9 cellular contexts compared by ENCODE assay signal in genomic region chr11:3854660-3854976, GRCh38. TPM values are rescaled to one million over a fixed set of nuclear protein-coding genes. Genes with fewer than 3 reads are reported as not detected.
A peak's percentile ranks its signal among the peaks of the same experiment; 100 is the strongest.
DNase-seq lines count a peak whose midpoint lies in the region; ATAC-seq, FAIRE-seq and TF ChIP-seq lines count a peak whose summit lies in the region.
"Had no signal": no experiment of that assay in that cellular context is flagged by ENCODE, and none has a peak within 500 bp of the region (broad histone marks: within the 10 kb centered on the region; RNA-seq: fewer than 3 reads in every experiment).

No MANE protein-coding gene starts in this region.

- H3K79me2 ChIP-seq in OCI-LY3 (ENCODE audit: low read length) (peaks cover 35% of the 10 kb centered on the region), endothelial cell of umbilical vein (ENCODE audit: control insufficient read depth, insufficient read depth, low read length) (peaks cover 7% of the 10 kb centered on the region)

- DNase-seq in GM06990 (ENCODE audit: extremely low read depth, insufficient read length) (no peak), endothelial cell of umbilical vein (ENCODE audit: low read depth, low spot score) (no peak), progenitor cell of endocrine pancreas (ENCODE audit: low spot score, unreplicated experiment) (no peak), NCI-H2107 (lab: John Stamatoyannopoulos, UW) (no peak), NCI-H1048 (lab: John Stamatoyannopoulos, UW) (no peak), HEK293T (ENCODE audit: extremely low spot score) (no peak)

- peaks cover 23% of the 10 kb centered on the region for H3K4me1 Mint-ChIP-seq in progenitor cell of endocrine pancreas (ENCODE audit: low read depth)

- H3K4me2 ChIP-seq in OCI-LY3 (ENCODE audit: low read length) (peak overlapping the region; percentile 84), endothelial cell of umbilical vein (ENCODE audit: insufficient read depth, low read length) (peak overlapping the region; percentile 10)

- H2AFZ ChIP-seq in OCI-LY3 (ENCODE audit: low read depth, low read length) (peak overlapping the region; percentile 85), endothelial cell of umbilical vein (ENCODE audit: low read depth, low read length) (peak overlapping the region; percentile 67)

- H3K27me3 ChIP-seq in GM06990 (replicated peaks; ENCODE audit: control insufficient read depth, insufficient read depth, low read length) (no peaks in the 10 kb centered on the region), OCI-LY3 (ENCODE audit: low read depth, low read length) (no peaks in the 10 kb centered on the region), endothelial cell of umbilical vein (ENCODE audit: control insufficient read depth in 2 of 2, insufficient read depth in 2 of 2, low read length in 2 of 2) (no peaks in the 10 kb centered on the region)

- peak overlapping the region; percentile 46 for H3K4me3 ChIP-seq in GM06990 (replicated peaks; ENCODE audit: low read depth, low read length)
- peak overlapping the region; percentile 94 for H3K4me3 ChIP-seq in OCI-LY3 (ENCODE audit: low read length)
- no peak overlapping the region for H3K4me3 ChIP-seq in endothelial cell of umbilical vein (replicated peaks in 1 of 3; ENCODE audit: insufficient read depth in 1 of 3, low read depth in 1 of 3, low read length in 3 of 3)

- intact Hi-C loops in endothelial cell of umbilical vein (cut with micrococcal nuclease): loop anchor here (1.0 kb wide), 2 partner anchors 13 to 105 kb away; no protein-coding TSS in a partner anchor

- no peaks in the 10 kb centered on the region for H3K9me3 Mint-ChIP-seq in progenitor cell of endocrine pancreas (ENCODE audit: low read depth)

- no peaks in the 10 kb centered on the region for H3K27me3 Mint-ChIP-seq in progenitor cell of endocrine pancreas

- POLR2A ChIA-PET in endothelial cell of umbilical vein (lab: Charles Lee): interaction anchor here (1.0 to 1.5 kb wide), 4 partner anchors 13 to 210 kb away, joined by 3 to 7 read pairs (median 4); partner anchors contain the start of gene RHOG
- POLR2A ChIA-PET in HEK293T (lab: Yijun Ruan, JAX): interaction anchor here (0.8 to 3.6 kb wide), 17 partner anchors 9 to 226 kb away, joined by 3 to 25 read pairs (median 5); partner anchors contain the start of genes NUP98 and RHOG

- no peak for TF ChIP-seq POLR2A in endothelial cell of umbilical vein (IDR thresholded peaks at IDR 0.05; ENCODE audit: low read depth, low read length)

- TF ChIP-seq CTCF in GM06990 (IDR thresholded peaks at IDR 0.05; ENCODE audit: insufficient read depth, low read length, poor library complexity, severe bottlenecking) (no peak), OCI-LY3 (IDR thresholded peaks at IDR 0.05; ENCODE audit: low read depth, low read length) (no peak), endothelial cell of umbilical vein (IDR thresholded peaks at IDR 0.05; ENCODE audit: extremely low read depth in 1 of 2, insufficient read depth in 1 of 2, low read depth in 1 of 2, low read length in 2 of 2) (no peak), progenitor cell of endocrine pancreas (IDR thresholded peaks at IDR 0.05; ENCODE audit: unreplicated experiment) (no peak)

- BruUV-seq in endothelial cell of umbilical vein (replicated peaks; lab: Mats Ljungman, UMichigan): no TSS peak

- H3K4me1 ChIP-seq in OCI-LY3 (ENCODE audit: low read length) (peaks cover 42% of the 10 kb centered on the region), endothelial cell of umbilical vein (ENCODE audit: control insufficient read depth, extremely low read depth, insufficient read depth, low read length) (peaks cover 14% of the 10 kb centered on the region)

- peak overlapping the region; percentile 92 for H3K27ac Mint-ChIP-seq in progenitor cell of endocrine pancreas

- dilution Hi-C loops in endothelial cell of umbilical vein (cut with MboI; ENCODE audit: extremely low pct_ligation_motif_present, low sequenced_read_pairs): loop anchor here (25.0 kb wide), 1 partner anchor 208 kb away; no protein-coding TSS in a partner anchor

- H3K4me3 Mint-ChIP-seq in progenitor cell of endocrine pancreas (ENCODE audit: low read depth): peak overlapping the region; percentile 91

- CTCF ChIA-PET in endothelial cell of umbilical vein (lab: Charles Lee): interaction anchor here (0.7 to 13.5 kb wide), 66 partner anchors 10 to 333 kb away, joined by 3 to 871 read pairs (median 8); partner anchors contain the start of genes PGAP2, RHOG and RRM1
- CTCF ChIA-PET in HEK293T (lab: Yijun Ruan, JAX): interaction anchor here (0.8 to 3.6 kb wide), 20 partner anchors 10 to 250 kb away, joined by 3 to 49 read pairs (median 6); partner anchors contain the start of genes PGAP2 and RHOG

- H3K36me3 Mint-ChIP-seq in progenitor cell of endocrine pancreas (ENCODE audit: insufficient read depth): no peaks in the 10 kb centered on the region

- H3K36me3 ChIP-seq in GM06990 (ENCODE audit: control insufficient read depth, insufficient read depth, low read length) (no peaks in the 10 kb centered on the region), OCI-LY3 (replicated peaks; ENCODE audit: low read depth, low read length) (no peaks in the 10 kb centered on the region), endothelial cell of umbilical vein (ENCODE audit: control insufficient read depth in 2 of 2, extremely low read depth in 1 of 2, insufficient read depth in 2 of 2, low read length in 2 of 2) (no peaks in the 10 kb centered on the region)

- H3K9ac ChIP-seq in OCI-LY3 (ENCODE audit: low read length): peak overlapping the region; percentile 84
- H3K9ac ChIP-seq in endothelial cell of umbilical vein (replicated peaks; ENCODE audit: extremely low read depth, insufficient read depth, low read length): no peak overlapping the region

- H3K9me3 ChIP-seq in OCI-LY3 (ENCODE audit: insufficient read depth, low read length): no peaks in the 10 kb centered on the region
- no peaks in the 10 kb centered on the region for H3K9me3 ChIP-seq in endothelial cell of umbilical vein (replicated peaks; ENCODE audit: control insufficient read depth, insufficient read depth, low read length)

- no peaks in the 10 kb centered on the region for H3K9me1 ChIP-seq in endothelial cell of umbilical vein (replicated peaks; ENCODE audit: control insufficient read depth, extremely low read depth, insufficient read depth, low read length)

- FAIRE-seq in endothelial cell of umbilical vein (lab: Jason Lieb, UNC): no peak
- FAIRE-seq: islet of Langerhans had no signal

- H3K27ac ChIP-seq in OCI-LY3 (ENCODE audit: low read length) (peak overlapping the region; percentile 93), endothelial cell of umbilical vein (ENCODE audit: insufficient read depth, low read depth, low read length) (no peak overlapping the region)

- ATAC-seq in GM21423 (IDR thresholded peaks at IDR 0.05; ENCODE audit: unreplicated experiment): no peak

- H4K20me1 ChIP-seq in OCI-LY3 (ENCODE audit: insufficient read depth, low read length) (no peaks in the 10 kb centered on the region), endothelial cell of umbilical vein (replicated peaks; ENCODE audit: control insufficient read depth, extremely low read depth, insufficient read depth, low read length) (no peaks in the 10 kb centered on the region)

TF ChIP-seq in HEK293T, 16 proteins besides CTCF, POLR2A, EP300 and RAD21 (continues in another document):
- no peak for TF ChIP-seq FOXA1 (IDR thresholded peaks at IDR 0.05)
- TF ChIP-seq BHLHE40 (IDR thresholded peaks at IDR 0.05; ENCODE audit: borderline replicate concordance): no peak
- TF ChIP-seq NFRKB (IDR thresholded peaks at IDR 0.05): no peak

RNA-seq across cellular contexts. Expression of gene STIM1, which starts 0.8 kb away (rescaled TPM):
- total RNA-seq in endothelial cell of umbilical vein: 30.9 and 32.7 TPM in 2 replicates
- polyA plus RNA-seq in endothelial cell of umbilical vein: 33.4 and 34.2 TPM in 2 replicates
- polyA plus RNA-seq in endothelial cell of umbilical vein (2011; cell fraction: cytosol; rRNA removed): 21.5 and 23.9 TPM in 2 replicates
- 37.3 and 43.2 TPM in 2 replicates for polyA plus RNA-seq in endothelial cell of umbilical vein (2011; cell fraction: nucleus; rRNA removed)
- polyA plus RNA-seq in endothelial cell of umbilical vein (2012): 35.8 and 44.4 TPM in 2 replicates
- 82.2 and 113 TPM in 2 replicates for polyA minus RNA-seq in endothelial cell of umbilical vein
- 20.8 TPM for polyA minus RNA-seq in endothelial cell of umbilical vein (2011; cell fraction: cytosol; rRNA and poly(A)+ RNA removed)
- polyA minus RNA-seq in endothelial cell of umbilical vein (2011; cell fraction: nucleus; rRNA and poly(A)+ RNA removed): 33.8 and 38.6 TPM in 2 replicates
- total RNA-seq in progenitor cell of endocrine pancreas: 27.2 and 32.7 TPM in 2 replicates

RNA-seq across cellular contexts. Expression of gene RHOG, which starts 13.9 kb away (rescaled TPM):
- 59.6 and 69.0 TPM in 2 replicates for total RNA-seq in endothelial cell of umbilical vein
- polyA plus RNA-seq in endothelial cell of umbilical vein: 119 and 155 TPM in 2 replicates
- polyA plus RNA-seq in endothelial cell of umbilical vein (2011; cell fraction: cytosol; rRNA removed): 82.0 and 106 TPM in 2 replicates
- polyA plus RNA-seq in endothelial cell of umbilical vein (2011; cell fraction: nucleus; rRNA removed): 26.6 and 28.3 TPM in 2 replicates
- polyA plus RNA-seq in endothelial cell of umbilical vein (2012): 74.2 and 86.1 TPM in 2 replicates
- 102 and 128 TPM in 2 replicates for polyA minus RNA-seq in endothelial cell of umbilical vein
- polyA minus RNA-seq in endothelial cell of umbilical vein (2011; cell fraction: cytosol; rRNA and poly(A)+ RNA removed): 58.3 TPM
- 23.6 and 25.4 TPM in 2 replicates for polyA minus RNA-seq in endothelial cell of umbilical vein (2011; cell fraction: nucleus; rRNA and poly(A)+ RNA removed)
- total RNA-seq in progenitor cell of endocrine pancreas: 21.4 and 25.0 TPM in 2 replicates

RNA-seq across cellular contexts. Expression of gene PGAP2, which starts 46.3 kb away (rescaled TPM):
- 18.3 and 18.5 TPM in 2 replicates for total RNA-seq in endothelial cell of umbilical vein
- 34.1 and 39.3 TPM in 2 replicates for polyA plus RNA-seq in endothelial cell of umbilical vein
- 24.9 and 29.0 TPM in 2 replicates for polyA plus RNA-seq in endothelial cell of umbilical vein (2011; cell fraction: cytosol; rRNA removed)
- polyA plus RNA-seq in endothelial cell of umbilical vein (2011; cell fraction: nucleus; rRNA removed): 51.5 and 52.9 TPM in 2 replicates
- polyA plus RNA-seq in endothelial cell of umbilical vein (2012): 19.8 and 26.5 TPM in 2 replicates
- 32.4 and 37.3 TPM in 2 replicates for polyA minus RNA-seq in endothelial cell of umbilical vein
- 26.5 TPM for polyA minus RNA-seq in endothelial cell of umbilical vein (2011; cell fraction: cytosol; rRNA and poly(A)+ RNA removed)
- 11.8 and 16.1 TPM in 2 replicates for polyA minus RNA-seq in endothelial cell of umbilical vein (2011; cell fraction: nucleus; rRNA and poly(A)+ RNA removed)
- total RNA-seq in progenitor cell of endocrine pancreas: 46.7 and 51.3 TPM in 2 replicates

RNA-seq across cellular contexts. Expression of gene NUP98, which starts 57.3 kb away (rescaled TPM):
- total RNA-seq in endothelial cell of umbilical vein (80.8 and 92.7 TPM in 2 replicates), progenitor cell of endocrine pancreas (80.3 and 83.4 TPM in 2 replicates)
- 169 and 178 TPM in 2 replicates for polyA plus RNA-seq in endothelial cell of umbilical vein
- 103 and 110 TPM in 2 replicates for polyA plus RNA-seq in endothelial cell of umbilical vein (2011; cell fraction: cytosol; rRNA removed)
- polyA plus RNA-seq in endothelial cell of umbilical vein (2011; cell fraction: nucleus; rRNA removed): 198 and 214 TPM in 2 replicates
- polyA plus RNA-seq in endothelial cell of umbilical vein (2012): 57.6 and 77.5 TPM in 2 replicates
- polyA minus RNA-seq in endothelial cell of umbilical vein: 234 and 250 TPM in 2 replicates
- 204 TPM for polyA minus RNA-seq in endothelial cell of umbilical vein (2011; cell fraction: cytosol; rRNA and poly(A)+ RNA removed)
- polyA minus RNA-seq in endothelial cell of umbilical vein (2011; cell fraction: nucleus; rRNA and poly(A)+ RNA removed): 119 and 201 TPM in 2 replicates

Comparison
In these comparisons a context has a peak if more than half of its experiments do, and no peak if none do; other contexts are left out.
1. H3K4me3 ChIP-seq: peak in GM06990 (single experiment) and OCI-LY3 (single experiment); none in endothelial cell of umbilical vein (0 of 3).